ENCODE assay signal across 1 cellular context in the genomic region with DNA sequence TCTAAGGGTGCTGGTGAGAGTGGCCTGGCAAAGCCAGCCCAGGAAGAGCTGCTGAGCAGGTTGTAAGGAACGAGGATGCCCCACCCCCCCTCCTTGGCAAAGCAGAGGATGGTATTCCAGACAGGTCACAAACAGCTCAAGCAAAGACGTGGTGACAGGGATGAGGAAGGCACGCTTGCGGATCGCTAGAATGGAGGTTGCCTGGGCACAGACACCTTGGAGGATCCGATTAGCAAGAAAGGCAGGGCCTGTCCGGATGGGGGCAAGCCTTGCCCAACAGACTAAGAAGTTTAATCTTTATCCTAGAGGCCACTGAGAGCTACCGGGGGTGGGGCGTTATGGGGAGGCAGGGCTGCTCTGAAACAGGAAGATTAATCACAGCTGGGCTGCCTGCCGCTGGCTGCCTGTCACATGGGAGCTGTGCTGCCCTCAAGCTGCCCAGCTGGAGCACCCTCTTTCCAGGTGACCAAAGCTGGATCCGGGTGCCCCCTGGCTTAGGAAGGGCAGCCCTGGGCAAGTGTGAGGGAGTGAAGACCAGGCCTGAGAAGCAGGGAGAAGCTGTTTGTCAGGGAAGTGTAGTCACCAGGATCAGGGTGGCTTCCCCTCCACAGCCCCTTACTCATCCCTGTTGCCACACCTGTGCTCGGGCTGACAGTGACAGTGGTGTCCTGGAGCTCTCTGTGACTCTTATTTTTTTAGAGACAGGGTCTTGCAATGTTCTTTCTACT.
TF ChIP-seq lines count a peak whose summit lies in the region.

No MANE protein-coding gene starts in this region.

TF ChIP-seq in GM23338, 12 proteins besides CTCF, POLR2A, EP300 and RAD21 (continued from another document):
- TF ChIP-seq, protein P1, sequence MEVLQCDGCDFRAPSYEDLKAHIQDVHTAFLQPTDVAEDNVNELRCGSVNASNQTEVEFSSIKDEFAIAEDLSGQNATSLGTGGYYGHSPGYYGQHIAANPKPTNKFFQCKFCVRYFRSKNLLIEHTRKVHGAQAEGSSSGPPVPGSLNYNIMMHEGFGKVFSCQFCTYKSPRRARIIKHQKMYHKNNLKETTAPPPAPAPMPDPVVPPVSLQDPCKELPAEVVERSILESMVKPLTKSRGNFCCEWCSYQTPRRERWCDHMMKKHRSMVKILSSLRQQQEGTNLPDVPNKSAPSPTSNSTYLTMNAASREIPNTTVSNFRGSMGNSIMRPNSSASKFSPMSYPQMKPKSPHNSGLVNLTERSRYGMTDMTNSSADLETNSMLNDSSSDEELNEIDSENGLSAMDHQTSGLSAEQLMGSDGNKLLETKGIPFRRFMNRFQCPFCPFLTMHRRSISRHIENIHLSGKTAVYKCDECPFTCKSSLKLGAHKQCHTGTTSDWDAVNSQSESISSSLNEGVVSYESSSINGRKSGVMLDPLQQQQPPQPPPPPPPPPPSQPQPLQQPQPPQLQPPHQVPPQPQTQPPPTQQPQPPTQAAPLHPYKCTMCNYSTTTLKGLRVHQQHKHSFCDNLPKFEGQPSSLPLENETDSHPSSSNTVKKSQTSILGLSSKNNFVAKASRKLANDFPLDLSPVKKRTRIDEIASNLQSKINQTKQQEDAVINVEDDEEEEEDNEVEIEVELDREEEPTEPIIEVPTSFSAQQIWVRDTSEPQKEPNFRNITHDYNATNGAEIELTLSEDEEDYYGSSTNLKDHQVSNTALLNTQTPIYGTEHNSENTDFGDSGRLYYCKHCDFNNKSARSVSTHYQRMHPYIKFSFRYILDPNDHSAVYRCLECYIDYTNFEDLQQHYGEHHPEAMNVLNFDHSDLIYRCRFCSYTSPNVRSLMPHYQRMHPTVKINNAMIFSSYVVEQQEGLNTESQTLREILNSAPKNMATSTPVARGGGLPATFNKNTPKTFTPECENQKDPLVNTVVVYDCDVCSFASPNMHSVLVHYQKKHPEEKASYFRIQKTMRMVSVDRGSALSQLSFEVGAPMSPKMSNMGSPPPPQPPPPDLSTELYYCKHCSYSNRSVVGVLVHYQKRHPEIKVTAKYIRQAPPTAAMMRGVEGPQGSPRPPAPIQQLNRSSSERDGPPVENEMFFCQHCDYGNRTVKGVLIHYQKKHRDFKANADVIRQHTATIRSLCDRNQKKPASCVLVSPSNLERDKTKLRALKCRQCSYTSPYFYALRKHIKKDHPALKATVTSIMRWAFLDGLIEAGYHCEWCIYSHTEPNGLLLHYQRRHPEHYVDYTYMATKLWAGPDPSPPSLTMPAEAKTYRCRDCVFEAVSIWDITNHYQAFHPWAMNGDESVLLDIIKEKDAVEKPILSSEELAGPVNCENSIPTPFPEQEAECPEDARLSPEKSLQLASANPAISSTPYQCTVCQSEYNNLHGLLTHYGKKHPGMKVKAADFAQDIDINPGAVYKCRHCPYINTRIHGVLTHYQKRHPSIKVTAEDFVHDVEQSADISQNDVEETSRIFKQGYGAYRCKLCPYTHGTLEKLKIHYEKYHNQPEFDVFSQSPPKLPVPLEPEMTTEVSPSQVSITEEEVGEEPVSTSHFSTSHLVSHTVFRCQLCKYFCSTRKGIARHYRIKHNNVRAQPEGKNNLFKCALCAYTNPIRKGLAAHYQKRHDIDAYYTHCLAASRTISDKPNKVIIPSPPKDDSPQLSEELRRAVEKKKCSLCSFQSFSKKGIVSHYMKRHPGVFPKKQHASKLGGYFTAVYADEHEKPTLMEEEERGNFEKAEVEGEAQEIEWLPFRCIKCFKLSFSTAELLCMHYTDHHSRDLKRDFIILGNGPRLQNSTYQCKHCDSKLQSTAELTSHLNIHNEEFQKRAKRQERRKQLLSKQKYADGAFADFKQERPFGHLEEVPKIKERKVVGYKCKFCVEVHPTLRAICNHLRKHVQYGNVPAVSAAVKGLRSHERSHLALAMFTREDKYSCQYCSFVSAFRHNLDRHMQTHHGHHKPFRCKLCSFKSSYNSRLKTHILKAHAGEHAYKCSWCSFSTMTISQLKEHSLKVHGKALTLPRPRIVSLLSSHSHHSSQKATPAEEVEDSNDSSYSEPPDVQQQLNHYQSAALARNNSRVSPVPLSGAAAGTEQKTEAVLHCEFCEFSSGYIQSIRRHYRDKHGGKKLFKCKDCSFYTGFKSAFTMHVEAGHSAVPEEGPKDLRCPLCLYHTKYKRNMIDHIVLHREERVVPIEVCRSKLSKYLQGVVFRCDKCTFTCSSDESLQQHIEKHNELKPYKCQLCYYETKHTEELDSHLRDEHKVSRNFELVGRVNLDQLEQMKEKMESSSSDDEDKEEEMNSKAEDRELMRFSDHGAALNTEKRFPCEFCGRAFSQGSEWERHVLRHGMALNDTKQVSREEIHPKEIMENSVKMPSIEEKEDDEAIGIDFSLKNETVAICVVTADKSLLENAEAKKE (CRISPR knock-in tag; IDR thresholded peaks at IDR 0.05): no peak
- TF ChIP-seq ZNF331 (CRISPR knock-in tag; IDR thresholded peaks at IDR 0.05; ENCODE audit: low read depth) (no peak), JUNB (IDR thresholded peaks at IDR 0.05; ENCODE audit: unreplicated experiment) (no peak), EZH2 (IDR thresholded peaks at IDR 0.05; ENCODE audit: low read depth, unreplicated experiment) (no peak), EZH2phosphoT487 (IDR thresholded peaks at IDR 0.05; ENCODE audit: unreplicated experiment) (no peak), ZNF114 (CRISPR knock-in tag; IDR thresholded peaks at IDR 0.05) (no peak), CREB1 (CRISPR knock-in tag; IDR thresholded peaks at IDR 0.05; ENCODE audit: low read depth) (no peak), STAT1 (IDR thresholded peaks at IDR 0.05; ENCODE audit: unreplicated experiment) (no peak)
